ENCODE assay signal across 1 cellular context in the genomic region with DNA sequence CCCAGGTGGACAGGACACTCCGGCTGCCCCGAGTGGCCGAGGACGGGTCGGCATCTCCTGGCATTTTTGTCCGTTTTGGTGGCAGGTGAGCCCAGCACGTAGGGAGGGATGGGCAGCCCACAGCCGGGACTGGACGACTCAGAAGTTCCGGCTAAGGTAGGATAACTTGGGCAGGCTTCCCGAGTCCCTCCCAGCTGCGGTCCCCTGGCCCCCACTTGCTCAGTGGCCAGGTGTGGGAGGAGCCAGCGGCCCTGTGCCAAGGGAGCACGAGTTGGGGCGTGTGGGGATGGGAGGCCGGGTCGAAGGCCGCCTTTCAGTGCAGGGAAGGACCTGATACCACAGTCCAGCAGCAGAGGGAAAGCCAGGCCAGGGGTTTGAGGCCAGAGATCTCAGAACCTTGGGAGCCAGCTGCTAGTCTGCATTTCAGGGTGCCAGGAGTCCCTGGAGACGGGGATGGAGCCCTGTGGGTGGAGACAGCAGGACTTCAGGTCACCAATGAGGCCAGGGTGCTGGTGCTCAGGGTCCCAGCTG.
A peak's percentile ranks its signal among the peaks of the same experiment; 100 is the strongest.
TF ChIP-seq lines count a peak whose summit lies in the region.

No MANE protein-coding gene starts in this region.

TF ChIP-seq in HepG2, 621 proteins besides CTCF, POLR2A, EP300 and RAD21 (continued from another document):
- TF ChIP-seq, protein P1, sequence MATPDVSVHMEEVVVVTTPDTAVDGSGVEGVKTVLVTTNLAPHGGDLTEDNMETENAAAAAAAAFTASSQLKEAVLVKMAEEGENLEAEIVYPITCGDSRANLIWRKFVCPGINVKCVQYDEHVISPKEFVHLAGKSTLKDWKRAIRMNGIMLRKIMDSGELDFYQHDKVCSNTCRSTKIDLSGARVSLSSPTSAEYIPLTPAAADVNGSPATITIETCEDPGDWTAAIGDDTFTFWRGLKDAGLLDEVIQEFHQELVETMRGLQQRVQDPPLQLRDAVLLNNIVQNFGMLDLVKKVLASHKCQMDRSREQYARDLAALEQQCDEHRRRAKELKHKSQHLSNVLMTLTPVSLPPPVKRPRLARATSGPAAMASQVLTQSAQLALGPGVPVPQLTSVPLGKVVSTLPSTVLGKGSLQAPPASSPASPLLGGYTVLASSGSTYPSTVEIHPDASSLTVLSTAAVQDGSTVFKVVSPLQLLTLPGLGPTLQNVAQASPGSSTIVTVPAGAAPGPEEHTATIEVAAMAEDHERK (CRISPR knock-in tag; IDR thresholded peaks at IDR 0.05; ENCODE audit: low read depth): no peak
- TF ChIP-seq ZNF546 (CRISPR knock-in tag; conservative IDR thresholded peaks at IDR 0.05) (no peak), ZNF350 (CRISPR knock-in tag; IDR thresholded peaks at IDR 0.05; ENCODE audit: borderline replicate concordance, low read depth) (no peak)
- TF ChIP-seq, protein P2, sequence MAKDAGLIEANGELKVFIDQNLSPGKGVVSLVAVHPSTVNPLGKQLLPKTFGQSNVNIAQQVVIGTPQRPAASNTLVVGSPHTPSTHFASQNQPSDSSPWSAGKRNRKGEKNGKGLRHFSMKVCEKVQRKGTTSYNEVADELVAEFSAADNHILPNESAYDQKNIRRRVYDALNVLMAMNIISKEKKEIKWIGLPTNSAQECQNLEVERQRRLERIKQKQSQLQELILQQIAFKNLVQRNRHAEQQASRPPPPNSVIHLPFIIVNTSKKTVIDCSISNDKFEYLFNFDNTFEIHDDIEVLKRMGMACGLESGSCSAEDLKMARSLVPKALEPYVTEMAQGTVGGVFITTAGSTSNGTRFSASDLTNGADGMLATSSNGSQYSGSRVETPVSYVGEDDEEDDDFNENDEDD (CRISPR knock-in tag; IDR thresholded peaks at IDR 0.05; ENCODE audit: borderline replicate concordance): 0 out of 2 replicates have a peak, but pooled peaks have one; percentile 9
